Comparison of ENCODE assay signal across 25 cellular contexts in the genomic region with DNA sequence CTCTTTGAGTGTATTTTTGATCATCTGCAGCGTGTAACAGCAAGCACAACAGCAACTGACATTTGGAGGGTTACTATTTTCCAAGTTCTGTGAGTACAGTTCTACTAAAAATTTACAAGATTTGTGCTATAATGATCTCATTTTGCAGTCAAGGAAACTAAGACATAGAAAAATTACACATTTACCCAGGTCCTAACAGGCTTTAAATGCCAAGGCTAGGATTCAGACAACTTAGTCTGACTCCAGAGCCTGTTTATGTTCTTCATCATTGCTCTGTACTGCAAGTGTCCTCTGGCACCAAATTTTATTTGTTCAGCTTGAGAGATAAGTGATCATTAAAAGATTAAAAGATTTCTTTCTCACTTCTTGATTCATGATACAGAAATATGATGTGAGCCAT.
"Had no signal": no experiment of that assay in that cellular context is flagged by ENCODE, and none has a peak within 500 bp of the region (broad histone marks: within the 10 kb centered on the region; RNA-seq: fewer than 3 reads in every experiment).

No MANE protein-coding gene starts in this region.

- DNase-seq: activated CD4-positive, alpha-beta T cell treated with anti-CD3 and anti-CD28 coated beads for 36 hours; activated CD4-positive, CD25-positive, alpha-beta regulatory T cell; activated effector memory CD4-positive, alpha-beta T cell treated with anti-CD3 and anti-CD28 coated beads, Interleukin-2, amount 50 U/mL, for 16 hours; activated naive CD4-positive, alpha-beta T cell treated with anti-CD3 and anti-CD28 coated beads for 36 hours; activated naive CD8-positive, alpha-beta T cell treated with anti-CD3 and anti-CD28 coated beads, Interleukin-2, amount 10 ng/mL, durations not matched to agents 7 days and 5 days; brain microvascular endothelial cell; heart right ventricle; left colon; mammary epithelial cell; nephron progenitor cell; retina; stimulated activated CD4-positive, alpha-beta T cell treated with anti-CD3 and anti-CD28 coated beads, Interleukin-12 subunit alpha, Interleukin-12 subunit beta, amount 100 ng/mL, for 4 hours; stimulated activated CD4-positive, alpha-beta T cell treated with anti-CD3 and anti-CD28 coated beads, Interleukin-4, amount 100 ng/mL, for 1 hour; stimulated activated naive CD8-positive, alpha-beta T cell treated with anti-CD3 and anti-CD28 coated beads, Interleukin-15, Interleukin-2, amounts not matched to agents 100 U/mL and 50 U/mL, for 24 hours; T-helper 1 cell; trophoblast cell; uterus had no signal

- H3K9me3 Mint-ChIP-seq: activated naive CD4-positive, alpha-beta T cell treated with anti-CD3 and anti-CD28 coated beads for 36 hours; nephron progenitor cell; T-helper 2 cell treated with Interferon-gamma antibody and Interleukin-4, amounts not matched to agents 5 μg/mL and 100 μg/mL, for 36 hours had no signal

- H3K9me3 ChIP-seq: esophagus muscularis mucosa, heart right ventricle, neutrophil, thoracic aorta, uterus had no signal

- H3K4me3 ChIP-seq: esophagus muscularis mucosa, heart right ventricle, skin epidermis, thoracic aorta, uterus had no signal

- H3K27ac Mint-ChIP-seq: activated CD4-positive, alpha-beta T cell treated with anti-CD3 and anti-CD28 coated beads for 36 hours; activated naive CD4-positive, alpha-beta T cell treated with anti-CD3 and anti-CD28 coated beads for 36 hours; activated naive CD8-positive, alpha-beta T cell treated with anti-CD3 and anti-CD28 coated beads, Interleukin-2, amount 10 ng/mL, durations not matched to agents 7 days and 5 days; nephron progenitor cell; progenitor cell of endocrine pancreas; T-helper 2 cell treated with Interferon-gamma antibody and Interleukin-4, amounts not matched to agents 5 μg/mL and 100 μg/mL, for 36 hours had no signal

- ATAC-seq: activated CD4-positive, alpha-beta T cell treated with anti-CD3 and anti-CD28 coated beads for 36 hours; foreskin keratinocyte; heart right ventricle; left colon; sciatic nerve; stimulated activated naive CD8-positive, alpha-beta T cell treated with anti-CD3 and anti-CD28 coated beads, Interleukin-15, Interleukin-2, amounts not matched to agents 100 U/mL and 50 U/mL, for 24 hours had no signal

- H3K36me3 ChIP-seq: brain microvascular endothelial cell, esophagus muscularis mucosa, heart right ventricle, neutrophil, thoracic aorta, uterus had no signal

- H3K27me3 ChIP-seq: brain microvascular endothelial cell, esophagus muscularis mucosa, foreskin keratinocyte, heart right ventricle, neutrophil, uterus had no signal

- H3K27me3 Mint-ChIP-seq: activated CD4-positive, alpha-beta T cell treated with anti-CD3 and anti-CD28 coated beads for 36 hours; activated naive CD8-positive, alpha-beta T cell treated with anti-CD3 and anti-CD28 coated beads, Interleukin-2, amount 10 ng/mL, durations not matched to agents 7 days and 5 days; progenitor cell of endocrine pancreas had no signal

- H3K4me1 Mint-ChIP-seq: activated CD4-positive, alpha-beta T cell treated with anti-CD3 and anti-CD28 coated beads for 36 hours had no signal

- H3K36me3 Mint-ChIP-seq: activated naive CD8-positive, alpha-beta T cell treated with anti-CD3 and anti-CD28 coated beads, Interleukin-2, amount 10 ng/mL, durations not matched to agents 7 days and 5 days had no signal

- H3K4me1 ChIP-seq: uterus had no signal

- H3K27ac ChIP-seq: brain microvascular endothelial cell, esophagus muscularis mucosa, foreskin keratinocyte, neutrophil, skin epidermis, thoracic aorta, uterus had no signal

- H3K4me3 Mint-ChIP-seq: activated CD4-positive, alpha-beta T cell treated with anti-CD3 and anti-CD28 coated beads for 36 hours; activated naive CD4-positive, alpha-beta T cell treated with anti-CD3 and anti-CD28 coated beads for 36 hours; activated naive CD8-positive, alpha-beta T cell treated with anti-CD3 and anti-CD28 coated beads, Interleukin-2, amount 10 ng/mL, durations not matched to agents 7 days and 5 days; nephron progenitor cell; T-helper 2 cell treated with Interferon-gamma antibody and Interleukin-4, amounts not matched to agents 5 μg/mL and 100 μg/mL, for 36 hours had no signal
